8 cellular contexts compared by ENCODE assay signal in the genomic region with DNA sequence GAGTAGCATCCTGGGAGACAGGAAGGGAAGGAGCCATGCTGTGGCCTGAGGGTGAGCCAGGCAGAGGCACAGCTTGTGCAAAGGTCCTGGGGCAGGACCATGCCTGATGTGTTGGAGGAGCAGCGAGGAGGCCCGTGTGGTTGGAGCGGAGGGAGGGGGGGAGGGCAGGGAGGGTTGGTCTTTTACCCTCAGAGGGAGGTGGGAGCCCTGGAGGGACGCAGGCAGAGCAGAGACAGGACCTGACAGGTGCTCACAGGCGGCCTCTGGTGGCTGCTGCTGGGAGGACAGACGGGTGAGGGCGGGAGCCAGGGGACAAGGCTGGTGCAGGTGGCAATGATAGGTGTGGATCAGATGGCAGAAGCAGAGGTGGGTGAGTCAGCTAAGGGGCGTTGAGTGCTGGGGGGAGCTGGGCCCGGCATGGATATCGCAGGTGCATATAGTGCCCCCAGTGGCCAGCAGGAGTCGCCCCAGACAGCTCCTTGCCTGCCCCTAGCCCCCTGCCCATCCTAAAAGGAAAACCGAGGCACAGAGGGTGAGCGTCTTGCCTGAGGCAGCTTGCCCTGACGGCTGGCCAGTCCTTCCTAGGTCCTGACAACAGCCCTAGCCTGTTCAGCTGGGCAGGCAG. TPM values are rescaled to one million over a fixed set of nuclear protein-coding genes. Genes with fewer than 3 reads are reported as not detected.
A peak's percentile ranks its signal among the peaks of the same experiment; 100 is the strongest.
DNase-seq lines count a peak whose midpoint lies in the region; ATAC-seq and TF ChIP-seq lines count a peak whose summit lies in the region.

No MANE protein-coding gene starts in this region.

- H3K36me3 ChIP-seq in PC-3 (ENCODE audit: low read depth, low read length) = no peaks in the 10 kb centered on the region
- peaks cover 0 to 24% of the 10 kb centered on the region in 2 donors for H3K36me3 ChIP-seq in gastroesophageal sphincter

- intact Hi-C loops in PC-3 (cut with micrococcal nuclease) = loop anchor here (5.0 kb wide), 1 partner anchor 174 kb away; no protein-coding TSS in a partner anchor

- no TSS peak for BruUV-seq in PC-3 (replicated peaks; lab: Mats Ljungman, UMichigan)

- no peaks in the 10 kb centered on the region for H3K4me1 ChIP-seq in PC-3 (ENCODE audit: insufficient read depth, low read length)
- H3K4me1 ChIP-seq in gastroesophageal sphincter = no peaks in the 10 kb centered on the region

- TF ChIP-seq EP300 in gastroesophageal sphincter (IDR thresholded peaks at IDR 0.05) = no peak

- H3K4me3 ChIP-seq in PC-3 (ENCODE audit: low read length) (no peak overlapping the region), gastroesophageal sphincter (no peak overlapping the region)

- H3K9me3 ChIP-seq in PC-3 (ENCODE audit: low read length) = no peaks in the 10 kb centered on the region
- no peaks in the 10 kb centered on the region for H3K9me3 ChIP-seq in gastroesophageal sphincter

- no peak overlapping the region for H3K4me2 ChIP-seq in PC-3 (ENCODE audit: low read length)

- DNase-seq in NCI-H82 (lab: John Stamatoyannopoulos, UW) = peak; percentile 74
- no peak for DNase-seq in NCI-H82 treated with DMSO at 0.1 percent for 48 hours (lab: John Stamatoyannopoulos, UW; ENCODE audit: unreplicated experiment)
- peak; percentile 65 for DNase-seq in PC-3
- DNase-seq in activated T-cell treated with anti-CD3 and anti-CD28 coated beads, Interleukin-2, amount 50 U/mL, for 4 hours = peak; percentile 76
- DNase-seq in retina = peak; percentile 44

- H2AFZ ChIP-seq in PC-3 (ENCODE audit: low read length) = no peak overlapping the region

- POLR2A ChIA-PET in PC-3 (lab: Charles Lee; ENCODE audit: unreplicated experiment) = no interaction called here

- no peaks in the 10 kb centered on the region for H3F3A ChIP-seq in PC-3 (ENCODE audit: low read length, unreplicated experiment)

- peak; percentile 71 for TF ChIP-seq CTCF in PC-3 (conservative IDR thresholded peaks at IDR 0.05; ENCODE audit: low read depth, low read length)
- peak in 3 of 4 experiments; percentile 48 to 82 (median 58) for TF ChIP-seq CTCF in gastroesophageal sphincter (IDR thresholded peaks at IDR 0.05)

- peaks cover 5% of the 10 kb centered on the region for H3K4me1 Mint-ChIP-seq in activated T-cell treated with anti-CD3 and anti-CD28 coated beads, Interleukin-2, amount 50 U/mL, for 4 hours (ENCODE audit: low read depth)

- no peak overlapping the region for H3K4me3 Mint-ChIP-seq in activated T-cell treated with anti-CD3 and anti-CD28 coated beads, Interleukin-2, amount 50 U/mL, for 4 hours

- no peak overlapping the region for H3K9ac ChIP-seq in PC-3 (ENCODE audit: low read length)

- no peaks in the 10 kb centered on the region for H3K9me3 Mint-ChIP-seq in activated T-cell treated with anti-CD3 and anti-CD28 coated beads, Interleukin-2, amount 50 U/mL, for 4 hours

- H3K9me2 ChIP-seq in PC-3 (replicated peaks; ENCODE audit: low read length) = no peaks in the 10 kb centered on the region

- no peaks in the 10 kb centered on the region for H3K27me3 ChIP-seq in PC-3 (ENCODE audit: low read length)
- H3K27me3 ChIP-seq in gastroesophageal sphincter = no peaks in the 10 kb centered on the region

- WGBS in gastroesophageal sphincter (ENCODE audit: low coverage in 1 of 2), 2 donors = 3 to 10% methylated on average over 8 to 12 of the region's 14 CpGs

- peak; percentile 86 for ATAC-seq in PC-3
- ATAC-seq in activated T-cell treated with anti-CD3 and anti-CD28 coated beads, Interleukin-2, amount 50 U/mL, for 4 hours = peak; percentile 90 to 93
- peak; percentile 60 for ATAC-seq in gastroesophageal sphincter
- no peak for ATAC-seq in HG02852 (IDR thresholded peaks at IDR 0.05; ENCODE audit: unreplicated experiment)
- ATAC-seq in GM19452 (IDR thresholded peaks at IDR 0.05; ENCODE audit: unreplicated experiment) = no peak

- CTCF ChIA-PET in PC-3 (lab: Charles Lee) = interaction anchor here (0.6 to 0.7 kb wide), 2 partner anchors 17 to 22 kb away, joined by 4 to 9 read pairs; no protein-coding TSS in a partner anchor

- no peak for TF ChIP-seq POLR2A in gastroesophageal sphincter (IDR thresholded peaks at IDR 0.05)

- no peaks in the 10 kb centered on the region for H3K79me2 ChIP-seq in PC-3 (ENCODE audit: low read length)

- H3K27me3 Mint-ChIP-seq in activated T-cell treated with anti-CD3 and anti-CD28 coated beads, Interleukin-2, amount 50 U/mL, for 4 hours (ENCODE audit: low read depth) = no peaks in the 10 kb centered on the region

- no peaks in the 10 kb centered on the region for H4K20me1 ChIP-seq in PC-3 (ENCODE audit: low read length)

- H3K27ac ChIP-seq in PC-3 (ENCODE audit: low read length) = no peak overlapping the region
- H3K27ac ChIP-seq in gastroesophageal sphincter = no peak overlapping the region

- H3K36me3 Mint-ChIP-seq in activated T-cell treated with anti-CD3 and anti-CD28 coated beads, Interleukin-2, amount 50 U/mL, for 4 hours (ENCODE audit: insufficient read depth) = peaks cover under 1% of the 10 kb centered on the region

RNA-seq across cellular contexts. Expression of gene GNA15, which starts 9.8 kb away (rescaled TPM):
- total RNA-seq in PC-3 (2014; rRNA removed) (not detected in 2 replicates), gastroesophageal sphincter (1 to 10 TPM; 1.2 to 9.3 (median 5.7) TPM)
- 10 to 100 TPM in 2 of 3 donors, 1 to 10 TPM in 1; 8.8 to 19.9 (median 11.3) TPM for total RNA-seq in activated T-cell treated with anti-CD3 and anti-CD28 coated beads, Interleukin-2, amount 50 U/mL, for 4 hours

RNA-seq across cellular contexts. Expression of gene GNA11, which starts 31.9 kb away (rescaled TPM):
- 59.6 and 89.4 TPM in 2 replicates for total RNA-seq in PC-3 (2014; rRNA removed)
- 10 to 100 TPM in 2 of 3 donors, 1 to 10 TPM in 1; 8.0 to 13.5 (median 11.0) TPM for total RNA-seq in activated T-cell treated with anti-CD3 and anti-CD28 coated beads, Interleukin-2, amount 50 U/mL, for 4 hours
- 100 to 1,000 TPM in 1 of 4 donors, 10 to 100 TPM in 3; 68.4 to 154 (median 83.4) TPM for total RNA-seq in gastroesophageal sphincter

RNA-seq across cellular contexts. Expression of gene S1PR4, which starts 52.6 kb away (rescaled TPM):
- total RNA-seq in PC-3 (2014; rRNA removed) (0.26 and 1.3 TPM in 2 replicates), gastroesophageal sphincter (1 to 10 TPM in 2 of 4 donors, under 1 TPM in 2; 0.20 to 1.9 (median 1.1) TPM)
- total RNA-seq in activated T-cell treated with anti-CD3 and anti-CD28 coated beads, Interleukin-2, amount 50 U/mL, for 4 hours = 10 to 100 TPM; 19.4 to 24.5 (median 23.8) TPM

RNA-seq across cellular contexts. Expression of gene NCLN, which starts 59.7 kb away (rescaled TPM):
- total RNA-seq in PC-3 (2014; rRNA removed) = 74.7 and 132 TPM in 2 replicates
- 100 to 1,000 TPM; 169 to 200 (median 177) TPM for total RNA-seq in activated T-cell treated with anti-CD3 and anti-CD28 coated beads, Interleukin-2, amount 50 U/mL, for 4 hours
- 10 to 100 TPM; 18.0 to 42.3 (median 29.2) TPM for total RNA-seq in gastroesophageal sphincter

Comparison
In these comparisons a context has a peak if more than half of its experiments do, and no peak if none do; other contexts are left out.
1. ATAC-seq: peak in PC-3 (single experiment), activated T-cell treated with anti-CD3 and anti-CD28 coated beads, Interleukin-2, amount 50 U/mL, for 4 hours (2 of 2) and gastroesophageal sphincter (single experiment); none in HG02852 (single experiment) and GM19452 (single experiment).